ENCODE assay signal across 16 cellular contexts in genomic region chr10:114953047-114953446, GRCh38. TPM values are rescaled to one million over a fixed set of nuclear protein-coding genes. Genes with fewer than 3 reads are reported as not detected.
DNase-seq lines count a peak whose midpoint lies in the region; ATAC-seq and TF ChIP-seq lines count a peak whose summit lies in the region.
"Had no signal": no experiment of that assay in that cellular context is flagged by ENCODE, and none has a peak within 500 bp of the region (broad histone marks: within the 10 kb centered on the region; RNA-seq: fewer than 3 reads in every experiment).

No MANE protein-coding gene starts in this region.

- no peak overlapping the region for H3K27ac Mint-ChIP-seq in endothelial cell (ENCODE audit: unreplicated experiment)
- no peak overlapping the region for H3K27ac Mint-ChIP-seq in activated CD4-positive, alpha-beta memory T cell treated with anti-CD3 and anti-CD28 coated beads, Interleukin-2, amount 10 ng/mL, durations not matched to agents 7 days and 5 days
- H3K27ac Mint-ChIP-seq: activated B cell treated with CpG ODN at 0.5 μM for 24 hours; CD4-positive, alpha-beta T cell had no signal

- peak; percentile 47 for ATAC-seq in GM18909 (IDR thresholded peaks at IDR 0.05; ENCODE audit: poor library complexity, unreplicated experiment)
- peak; percentile 71 for ATAC-seq in GM21717 (IDR thresholded peaks at IDR 0.05; ENCODE audit: unreplicated experiment)
- ATAC-seq in HG03342 (IDR thresholded peaks at IDR 0.05; ENCODE audit: unreplicated experiment), result peak; percentile 54

- POLR2A ChIA-PET in activated CD4-positive, alpha-beta memory T cell treated with anti-CD3 and anti-CD28 coated beads, Interleukin-2, amount 10 ng/mL, durations not matched to agents 7 days and 5 days (lab: Charles Lee), result no interaction called here

- peaks cover 15% of the 10 kb centered on the region for H3K4me1 Mint-ChIP-seq in endothelial cell (ENCODE audit: unreplicated experiment)
- H3K4me1 Mint-ChIP-seq in activated CD4-positive, alpha-beta memory T cell treated with anti-CD3 and anti-CD28 coated beads, Interleukin-2, amount 10 ng/mL, durations not matched to agents 7 days and 5 days, result peaks cover 35% of the 10 kb centered on the region

- H3K27me3 Mint-ChIP-seq in endothelial cell (ENCODE audit: unreplicated experiment), result no peaks in the 10 kb centered on the region
- H3K27me3 Mint-ChIP-seq in activated CD4-positive, alpha-beta memory T cell treated with anti-CD3 and anti-CD28 coated beads, Interleukin-2, amount 10 ng/mL, durations not matched to agents 7 days and 5 days, result no peaks in the 10 kb centered on the region
- H3K27me3 Mint-ChIP-seq: activated B cell treated with CpG ODN at 0.5 μM for 24 hours; CD4-positive, alpha-beta T cell had no signal

- no peak for TF ChIP-seq CTCF in endothelial cell (IDR thresholded peaks at IDR 0.05; ENCODE audit: unreplicated experiment)

- H3K36me3 Mint-ChIP-seq in endothelial cell (ENCODE audit: low read depth, unreplicated experiment), result no peaks in the 10 kb centered on the region
- H3K36me3 Mint-ChIP-seq in activated CD4-positive, alpha-beta memory T cell treated with anti-CD3 and anti-CD28 coated beads, Interleukin-2, amount 10 ng/mL, durations not matched to agents 7 days and 5 days (ENCODE audit: low read depth), result peaks cover 47% of the 10 kb centered on the region

- no peaks in the 10 kb centered on the region for H3K9me3 Mint-ChIP-seq in endothelial cell (ENCODE audit: unreplicated experiment)
- H3K9me3 Mint-ChIP-seq in activated CD4-positive, alpha-beta memory T cell treated with anti-CD3 and anti-CD28 coated beads, Interleukin-2, amount 10 ng/mL, durations not matched to agents 7 days and 5 days, result no peaks in the 10 kb centered on the region
- H3K9me3 Mint-ChIP-seq: activated B cell treated with CpG ODN at 0.5 μM for 24 hours; CD4-positive, alpha-beta T cell; H9 had no signal

- intact Hi-C loops in cardiac septum (cut with DNase I), result no loop called here

- DNase-seq in activated CD4-positive, alpha-beta T cell treated with anti-CD3 and anti-CD28 coated beads, Interleukin-2, amount 50 U/mL, for 4 hours, result no peak
- DNase-seq in endothelial cell (ENCODE audit: low spot score) (no peak), cardiac septum (ENCODE audit: low spot score) (no peak)
- no peak for DNase-seq in activated CD4-positive, alpha-beta memory T cell treated with anti-CD3 and anti-CD28 coated beads, Interleukin-2, amount 10 ng/mL, durations not matched to agents 7 days and 5 days
- DNase-seq: activated B cell treated with CpG ODN at 0.5 μM for 24 hours; CD4-positive, alpha-beta T cell; EL; H9; islet precursor cell; NCI-H1417 treated with DMSO at 0.1 percent for 48 hours; NCI-H510A; PC-9; stomach had no signal

- H3K4me3 Mint-ChIP-seq in endothelial cell (ENCODE audit: unreplicated experiment), result no peak overlapping the region
- no peak overlapping the region for H3K4me3 Mint-ChIP-seq in activated CD4-positive, alpha-beta memory T cell treated with anti-CD3 and anti-CD28 coated beads, Interleukin-2, amount 10 ng/mL, durations not matched to agents 7 days and 5 days
- H3K4me3 Mint-ChIP-seq: activated B cell treated with CpG ODN at 0.5 μM for 24 hours; CD4-positive, alpha-beta T cell; H9 had no signal

- CTCF ChIA-PET in activated CD4-positive, alpha-beta memory T cell treated with anti-CD3 and anti-CD28 coated beads, Interleukin-2, amount 10 ng/mL, durations not matched to agents 7 days and 5 days (lab: Charles Lee), result no interaction called here

RNA-seq across cellular contexts. Expression of gene TRUB1, which starts 15.1 kb away (rescaled TPM):
- total RNA-seq in endothelial cell (ENCODE audit: unreplicated experiment) (15.4 TPM), cardiac septum (24.3 TPM)
- total RNA-seq in activated CD4-positive, alpha-beta memory T cell treated with anti-CD3 and anti-CD28 coated beads, Interleukin-2, amount 10 ng/mL, durations not matched to agents 7 days and 5 days, result 10 to 100 TPM; 14.9 to 16.7 TPM
